1 cellular context compared by ENCODE assay signal in the genomic region with DNA sequence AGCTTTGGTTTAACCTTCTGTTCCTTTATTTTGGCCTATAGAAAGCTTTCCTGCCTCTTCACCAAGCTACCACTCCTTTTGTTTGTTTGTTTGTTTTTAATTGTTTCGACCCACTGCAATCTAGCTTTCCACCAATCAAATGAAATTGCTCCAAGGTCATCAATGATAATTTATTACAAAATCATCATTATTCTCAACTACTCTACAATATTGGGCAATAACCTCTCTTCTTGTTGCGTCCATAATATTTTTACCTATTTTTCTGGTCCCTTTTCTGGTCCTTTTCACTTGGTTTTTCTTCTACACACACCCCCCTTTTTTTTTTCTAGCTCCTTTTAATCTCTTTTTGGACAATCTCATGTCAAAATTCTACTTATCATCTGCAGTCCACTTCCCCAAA.
A peak's percentile ranks its signal among the peaks of the same experiment; 100 is the strongest.
TF ChIP-seq lines count a peak whose summit lies in the region.

No MANE protein-coding gene starts in this region.

TF ChIP-seq in HepG2, 621 proteins besides CTCF, POLR2A, EP300 and RAD21:
- 0 out of 2 replicates have a peak, but pooled peaks have one; percentile 10 for TF ChIP-seq CEBPB (IDR thresholded peaks at IDR 0.05; ENCODE audit: borderline replicate concordance, low read depth, low read length)
- no peak for TF ChIP-seq ZFAT (CRISPR knock-in tag; conservative IDR thresholded peaks at IDR 0.05)
TF ChIP-seq in HepG2: peak in this region for 1.
